In genomic region chr11:117985953-117986887, GRCh38 we compare ENCODE assay signal across 1 cellular context.
TF ChIP-seq lines count a peak whose summit lies in the region.

TSS of gene IL10RA (plus strand) at chr11:117986394. CDS start at chr11:117986468, 74 bp downstream.

TF ChIP-seq in K562, 482 proteins besides CTCF, POLR2A, EP300 and RAD21 (continued from another document and continues in another):
- TF ChIP-seq AFF1 (IDR thresholded peaks at IDR 0.05; ENCODE audit: low read depth in 1 of 2, partially characterized antibody in 2 of 2) (no peak), TBP (optimal IDR thresholded peaks at IDR 0.05; ENCODE audit: low read depth, low read length) (peak; percentile 69), ZNF398 (CRISPR knock-in tag; IDR thresholded peaks at IDR 0.05) (no peak), PBX2 (CRISPR knock-in tag; IDR thresholded peaks at IDR 0.05; ENCODE audit: low read depth) (peak; percentile 42; the same call in 1 of the 2 replicates), PBX2 (tag; conservative IDR thresholded peaks at IDR 0.05; ENCODE audit: low read depth) (0 out of 2 replicates have a peak, but pooled peaks have one; percentile 7), DIDO1 (tag; IDR thresholded peaks at IDR 0.05; ENCODE audit: low read depth) (no peak), HDAC3 (IDR thresholded peaks at IDR 0.05; ENCODE audit: borderline replicate concordance, partially characterized antibody) (no peak), ZNF76 (CRISPR knock-in tag; IDR thresholded peaks at IDR 0.05; ENCODE audit: borderline replicate concordance) (no peak), RAD51 (IDR thresholded peaks at IDR 0.05; ENCODE audit: borderline replicate concordance, low read depth) (no peak), ZNF780A (CRISPR knock-in tag; IDR thresholded peaks at IDR 0.05) (no peak), FOXJ2 (tag; IDR thresholded peaks at IDR 0.05) (no peak), RUNX1 (IDR thresholded peaks at IDR 0.05; ENCODE audit: low read depth) (no peak), ETV6 (IDR thresholded peaks at IDR 0.05; ENCODE audit: borderline replicate concordance in 1 of 2, low read depth in 2 of 2, low read length in 1 of 2) (no peak), ETV6 (CRISPR knock-in tag; IDR thresholded peaks at IDR 0.05; ENCODE audit: borderline replicate concordance) (peak; percentile 99), ZBTB43 (CRISPR knock-in tag; IDR thresholded peaks at IDR 0.05) (peak; percentile 95), SAFB (IDR thresholded peaks at IDR 0.05; ENCODE audit: borderline replicate concordance, low read depth, low read length) (peak; percentile 54; the same call in 1 of the 2 replicates), ZNF717 (CRISPR knock-in tag; IDR thresholded peaks at IDR 0.05) (no peak), SMARCA4 (IDR thresholded peaks at IDR 0.05) (peak; percentile 68), NR2F6 (CRISPR knock-in tag; IDR thresholded peaks at IDR 0.05) (no peak), SREBF1 (IDR thresholded peaks at IDR 0.05; ENCODE audit: borderline replicate concordance, low read depth, low read length) (no peak), SNRNP70 (optimal IDR thresholded peaks at IDR 0.05; ENCODE audit: low read depth, low read length) (no peak), ZNF639 (CRISPR knock-in tag; conservative IDR thresholded peaks at IDR 0.05 in 1 of 2, IDR thresholded peaks at IDR 0.05 in 1 of 2) (no peak), NR1H2 (CRISPR knock-in tag; IDR thresholded peaks at IDR 0.05) (peak; percentile 8; the same call in 1 of the 2 replicates), CAMTA2 (CRISPR knock-in tag; conservative IDR thresholded peaks at IDR 0.05) (no peak), MTA1 (IDR thresholded peaks at IDR 0.05; ENCODE audit: borderline replicate concordance) (0 out of 2 replicates have a peak, but pooled peaks have one; percentile 53), POLR2AphosphoS2 (IDR thresholded peaks at IDR 0.05; ENCODE audit: low read length) (no peak), ZBTB17 (CRISPR knock-in tag; IDR thresholded peaks at IDR 0.05) (0 out of 2 replicates have a peak, but pooled peaks have one; percentile 62), GTF2A2 (tag; IDR thresholded peaks at IDR 0.05) (no peak), ZNF197 (CRISPR knock-in tag; IDR thresholded peaks at IDR 0.05; ENCODE audit: low read depth) (no peak), EHMT2 (IDR thresholded peaks at IDR 0.05) (no peak), DNMT1 (IDR thresholded peaks at IDR 0.05) (no peak), L3MBTL2 (IDR thresholded peaks at IDR 0.05) (peak; percentile 98), RFX1 (IDR thresholded peaks at IDR 0.05) (no peak), TBL1XR1 (IDR thresholded peaks at IDR 0.05; ENCODE audit: low read length in 2 of 2) (0 out of 4 replicates have a peak, but pooled peaks of 1 of the 2 experiments have one; percentile 53), ID3 (CRISPR knock-in tag; IDR thresholded peaks at IDR 0.05) (no peak), ID3 (tag; IDR thresholded peaks at IDR 0.05) (peak; percentile 66; the same call in 1 of the 2 replicates), PHB (CRISPR knock-in tag; IDR thresholded peaks at IDR 0.05) (no peak), PPARD (CRISPR knock-in tag; IDR thresholded peaks at IDR 0.05) (no peak), SMAD2 (IDR thresholded peaks at IDR 0.05; ENCODE audit: low read depth, low read length) (no peak)
- TF ChIP-seq, protein P1, sequence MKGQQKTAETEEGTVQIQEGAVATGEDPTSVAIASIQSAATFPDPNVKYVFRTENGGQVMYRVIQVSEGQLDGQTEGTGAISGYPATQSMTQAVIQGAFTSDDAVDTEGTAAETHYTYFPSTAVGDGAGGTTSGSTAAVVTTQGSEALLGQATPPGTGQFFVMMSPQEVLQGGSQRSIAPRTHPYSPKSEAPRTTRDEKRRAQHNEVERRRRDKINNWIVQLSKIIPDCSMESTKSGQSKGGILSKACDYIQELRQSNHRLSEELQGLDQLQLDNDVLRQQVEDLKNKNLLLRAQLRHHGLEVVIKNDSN (CRISPR knock-in tag; IDR thresholded peaks at IDR 0.05): peak; percentile 52; the same call in 1 of the 2 replicates
- TF ChIP-seq, protein P2, sequence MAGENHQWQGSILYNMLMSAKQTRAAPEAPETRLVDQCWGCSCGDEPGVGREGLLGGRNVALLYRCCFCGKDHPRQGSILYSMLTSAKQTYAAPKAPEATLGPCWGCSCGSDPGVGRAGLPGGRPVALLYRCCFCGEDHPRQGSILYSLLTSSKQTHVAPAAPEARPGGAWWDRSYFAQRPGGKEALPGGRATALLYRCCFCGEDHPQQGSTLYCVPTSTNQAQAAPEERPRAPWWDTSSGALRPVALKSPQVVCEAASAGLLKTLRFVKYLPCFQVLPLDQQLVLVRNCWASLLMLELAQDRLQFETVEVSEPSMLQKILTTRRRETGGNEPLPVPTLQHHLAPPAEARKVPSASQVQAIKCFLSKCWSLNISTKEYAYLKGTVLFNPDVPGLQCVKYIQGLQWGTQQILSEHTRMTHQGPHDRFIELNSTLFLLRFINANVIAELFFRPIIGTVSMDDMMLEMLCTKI (IDR thresholded peaks at IDR 0.05; ENCODE audit: partially characterized antibody): no peak
- TF ChIP-seq, protein P3, sequence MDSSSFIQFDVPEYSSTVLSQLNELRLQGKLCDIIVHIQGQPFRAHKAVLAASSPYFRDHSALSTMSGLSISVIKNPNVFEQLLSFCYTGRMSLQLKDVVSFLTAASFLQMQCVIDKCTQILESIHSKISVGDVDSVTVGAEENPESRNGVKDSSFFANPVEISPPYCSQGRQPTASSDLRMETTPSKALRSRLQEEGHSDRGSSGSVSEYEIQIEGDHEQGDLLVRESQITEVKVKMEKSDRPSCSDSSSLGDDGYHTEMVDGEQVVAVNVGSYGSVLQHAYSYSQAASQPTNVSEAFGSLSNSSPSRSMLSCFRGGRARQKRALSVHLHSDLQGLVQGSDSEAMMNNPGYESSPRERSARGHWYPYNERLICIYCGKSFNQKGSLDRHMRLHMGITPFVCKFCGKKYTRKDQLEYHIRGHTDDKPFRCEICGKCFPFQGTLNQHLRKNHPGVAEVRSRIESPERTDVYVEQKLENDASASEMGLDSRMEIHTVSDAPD (CRISPR knock-in tag; IDR thresholded peaks at IDR 0.05): no peak
- TF ChIP-seq, protein P4, sequence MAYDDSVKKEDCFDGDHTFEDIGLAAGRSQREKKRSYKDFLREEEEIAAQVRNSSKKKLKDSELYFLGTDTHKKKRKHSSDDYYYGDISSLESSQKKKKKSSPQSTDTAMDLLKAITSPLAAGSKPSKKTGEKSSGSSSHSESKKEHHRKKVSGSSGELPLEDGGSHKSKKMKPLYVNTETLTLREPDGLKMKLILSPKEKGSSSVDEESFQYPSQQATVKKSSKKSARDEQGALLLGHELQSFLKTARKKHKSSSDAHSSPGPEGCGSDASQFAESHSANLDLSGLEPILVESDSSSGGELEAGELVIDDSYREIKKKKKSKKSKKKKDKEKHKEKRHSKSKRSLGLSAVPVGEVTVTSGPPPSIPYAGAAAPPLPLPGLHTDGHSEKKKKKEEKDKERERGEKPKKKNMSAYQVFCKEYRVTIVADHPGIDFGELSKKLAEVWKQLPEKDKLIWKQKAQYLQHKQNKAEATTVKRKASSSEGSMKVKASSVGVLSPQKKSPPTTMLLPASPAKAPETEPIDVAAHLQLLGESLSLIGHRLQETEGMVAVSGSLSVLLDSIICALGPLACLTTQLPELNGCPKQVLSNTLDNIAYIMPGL (CRISPR knock-in tag; IDR thresholded peaks at IDR 0.05): no peak; the same call in 1 of the 2 replicates
